21 cellular contexts compared by ENCODE assay signal in the genomic region with DNA sequence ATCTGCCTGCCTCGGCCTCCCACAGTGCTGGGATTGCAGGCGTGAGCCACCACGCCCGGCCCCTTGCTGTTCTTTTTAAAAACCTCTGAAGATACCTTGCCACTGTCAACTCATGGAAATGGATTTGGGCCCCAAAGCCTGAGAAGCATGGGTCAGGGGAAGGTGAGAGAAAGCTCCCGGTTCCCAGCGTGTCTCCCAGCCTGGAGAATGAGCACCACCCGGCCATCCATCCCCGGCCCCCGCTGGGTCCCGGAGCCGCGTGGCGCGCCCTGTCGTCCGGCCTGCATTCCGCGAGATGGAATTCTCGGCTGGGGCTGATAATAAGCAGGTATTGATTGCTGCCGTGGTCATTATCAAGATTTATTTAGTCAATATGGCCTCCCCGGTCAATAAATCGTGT. TPM values are rescaled to one million over a fixed set of nuclear protein-coding genes. Genes with fewer than 3 reads are reported as not detected.
DNase-seq lines count a peak whose midpoint lies in the region; ATAC-seq, FAIRE-seq and TF ChIP-seq lines count a peak whose summit lies in the region.
"Had no signal": no experiment of that assay in that cellular context is flagged by ENCODE, and none has a peak within 500 bp of the region (broad histone marks: within the 10 kb centered on the region; RNA-seq: fewer than 3 reads in every experiment).

No MANE protein-coding gene starts in this region.

- H4K8ac ChIP-seq in H1 (ENCODE audit: extremely low read depth, insufficient read depth, low read length) = peak overlapping the region; percentile 4; the same call in 1 of the 2 replicates
- H4K8ac ChIP-seq in mesendoderm (ENCODE audit: low read depth, low read length) = no peak overlapping the region

- no peak overlapping the region for H3K9ac ChIP-seq in H1 (replicated peaks in 1 of 4; ENCODE audit: extremely low read depth in 1 of 4, low read depth in 3 of 4, low read length in 3 of 4)
- no peak overlapping the region for H3K9ac ChIP-seq in mesendoderm (ENCODE audit: low read length)
- H3K9ac ChIP-seq: BLaER1, GM23248, SK-N-SH had no signal

- WGBS in H1 (ENCODE audit: extremely low coverage in 1 of 2, insufficient coverage in 1 of 2, insufficient read length in 1 of 2, insufficient replicate concordance in 2 of 2, low coverage in 1 of 2, low lambda C conversion rate in 2 of 2, missing lambda C conversion rate in 1 of 2), 2 experiments = 57% methylated on average over 21 of the region's 22 CpGs; no CpG with 5 or more reads in 1 of the 2 experiments
- no CpG with 5 or more reads among the region's 22 CpGs for WGBS in mesendoderm (ENCODE audit: extremely low coverage, insufficient coverage, low lambda C conversion rate)

- TF ChIP-seq EP300 in H1 (IDR thresholded peaks at IDR 0.05; ENCODE audit: borderline replicate concordance in 1 of 2, low read depth in 2 of 2, low read length in 2 of 2) = no peak

- CTCF ChIA-PET in HEK293T (lab: Yijun Ruan, JAX) = no interaction called here
- CTCF ChIA-PET in H1 (lab: Charles Lee; ENCODE audit: partially characterized antibody) = interaction anchor here (0.6 to 2.0 kb wide), 5 partner anchors 14 to 252 kb away, joined by 3 to 6 read pairs (median 4); no protein-coding TSS in a partner anchor

- no peak overlapping the region for H3K27ac Mint-ChIP-seq in stimulated activated naive B cell treated with anti-CD40 and anti-IgM and Interleukin-4, amounts not matched to agents 10 μg/mL and 1 μg/mL and 100 μg/mL, for 72 hours
- H3K27ac Mint-ChIP-seq: CD4-positive, alpha-beta memory T cell had no signal

- H3K23ac ChIP-seq in H1 (ENCODE audit: insufficient read length) = no peak overlapping the region
- H3K23ac ChIP-seq in mesendoderm (ENCODE audit: low read length) = no peak overlapping the region

- TF ChIP-seq RAD21 in H1 (IDR thresholded peaks at IDR 0.05 in 1 of 2, conservative IDR thresholded peaks at IDR 0.05 in 1 of 2; ENCODE audit: low read depth in 2 of 2, low read length in 2 of 2) = no peak; a peak in 1 of 4 replicates

- H3K4ac ChIP-seq in H1 (replicated peaks; ENCODE audit: insufficient read length, low read depth, low read length) = no peak overlapping the region
- H3K4ac ChIP-seq in mesendoderm (ENCODE audit: low read depth, low read length) = no peak overlapping the region

- H2AK5ac ChIP-seq in H1 (ENCODE audit: low read depth, low read length) (no peak overlapping the region), mesendoderm (ENCODE audit: low read length) (no peak overlapping the region)

- ATAC-seq in GM19463 (IDR thresholded peaks at IDR 0.05; ENCODE audit: unreplicated experiment) = no peak
- no peak for ATAC-seq in stimulated activated naive B cell treated with anti-CD40 and anti-IgM and Interleukin-4, amounts not matched to agents 10 μg/mL and 1 μg/mL and 100 μg/mL, for 72 hours (replicated peaks)
- ATAC-seq: GM12878 had no signal

- H3K36me3 ChIP-seq in H1 (ENCODE audit: control insufficient read depth in 2 of 4, insufficient read depth in 4 of 4, low read length in 3 of 4) (no peaks in the 10 kb centered on the region), mesendoderm (ENCODE audit: control insufficient read depth, insufficient read depth, low read length) (no peaks in the 10 kb centered on the region)
- H3K36me3 ChIP-seq: BLaER1 had no signal

- H3K4me2 ChIP-seq in H1 (ENCODE audit: insufficient read depth in 1 of 2, low read depth in 2 of 2, low read length in 2 of 2) (peak overlapping the region in 1 of 2 experiments; percentile 7; a peak in 1 of 4 replicates), mesendoderm (ENCODE audit: low read length) (no peak overlapping the region)
- H3K4me2 ChIP-seq: BLaER1, SK-N-SH had no signal

- H4K91ac ChIP-seq in H1 (replicated peaks; ENCODE audit: insufficient read length, low read length) = no peak overlapping the region

- peaks cover 2% of the 10 kb centered on the region; the same call in 1 of the 2 replicates for H3K23me2 ChIP-seq in H1 (ENCODE audit: low read depth, low read length)

- no peak for TF ChIP-seq CTCF in H1 (IDR thresholded peaks at IDR 0.05; ENCODE audit: control extremely low read depth in 1 of 3, insufficient read depth in 1 of 3, low read depth in 1 of 3, low read length in 3 of 3)

- no peak overlapping the region for H3K27ac ChIP-seq in H1 (ENCODE audit: low read depth, low read length)
- H3K27ac ChIP-seq in mesendoderm (ENCODE audit: low read depth, low read length) = no peak overlapping the region
- H3K27ac ChIP-seq: BLaER1, GM23248, RWPE1 had no signal

- FAIRE-seq in H1 (lab: Jason Lieb, UNC) = no peak
- FAIRE-seq: GM12878 had no signal

- no peak overlapping the region for H2BK20ac ChIP-seq in H1 (ENCODE audit: low read length)

- H3K36me3 Mint-ChIP-seq in stimulated activated naive B cell treated with anti-CD40 and anti-IgM and Interleukin-4, amounts not matched to agents 10 μg/mL and 1 μg/mL and 100 μg/mL, for 72 hours = no peaks in the 10 kb centered on the region
- H3K36me3 Mint-ChIP-seq: CD4-positive, alpha-beta memory T cell had no signal

- no peaks in the 10 kb centered on the region for H3K4me1 Mint-ChIP-seq in stimulated activated naive B cell treated with anti-CD40 and anti-IgM and Interleukin-4, amounts not matched to agents 10 μg/mL and 1 μg/mL and 100 μg/mL, for 72 hours
- H3K4me1 Mint-ChIP-seq: CD4-positive, alpha-beta memory T cell had no signal

- H3K4me3 ChIP-seq in H1 (ENCODE audit: extremely low read depth in 1 of 4, insufficient read depth in 2 of 4, low read depth in 3 of 4, low read length in 4 of 4) = no peak overlapping the region
- no peak overlapping the region for H3K4me3 ChIP-seq in mesendoderm (ENCODE audit: low read length)
- H3K4me3 ChIP-seq: BLaER1, GM12878, GM23248 had no signal

- peak; percentile 42 for DNase-seq in HEK293T (ENCODE audit: extremely low spot score)
- DNase-seq in H1 (ENCODE audit: low read depth in 1 of 2, low spot score in 2 of 2) = no peak
- DNase-seq in mesendoderm = peak; percentile 55
- no peak for DNase-seq in NCI-H2029 (lab: John Stamatoyannopoulos, UW)
- no peak for DNase-seq in stimulated activated naive B cell treated with anti-CD40 and anti-IgM and Interleukin-4, amounts not matched to agents 10 μg/mL and 1 μg/mL and 100 μg/mL, for 72 hours
- DNase-seq in epidermal melanocyte (ENCODE audit: insufficient read length, low spot score) = no peak
- DNase-seq: Caco-2; CD4-positive, alpha-beta memory T cell; DMS 273 treated with DMSO at 0.1 percent for 48 hours; DMS79 treated with DMSO at 0.1 percent for 48 hours; GM23248; Kasumi-1; NCI-H1694; NCI-H446 treated with DMSO at 0.1 percent for 48 hours; NCI-H748 treated with DMSO at 0.1 percent for 48 hours; SIG-M5; SK-N-SH had no signal

- no peak overlapping the region for H3K4me3 Mint-ChIP-seq in stimulated activated naive B cell treated with anti-CD40 and anti-IgM and Interleukin-4, amounts not matched to agents 10 μg/mL and 1 μg/mL and 100 μg/mL, for 72 hours
- H3K4me3 Mint-ChIP-seq: CD4-positive, alpha-beta memory T cell had no signal

- no peak for TF ChIP-seq POLR2A in H1 (IDR thresholded peaks at IDR 0.05; ENCODE audit: control extremely low read depth in 1 of 2, low read depth in 2 of 2, low read length in 2 of 2)

- H2BK12ac ChIP-seq in H1 (ENCODE audit: low read depth, low read length) = no peak overlapping the region

- no peaks in the 10 kb centered on the region for H3K9me3 Mint-ChIP-seq in stimulated activated naive B cell treated with anti-CD40 and anti-IgM and Interleukin-4, amounts not matched to agents 10 μg/mL and 1 μg/mL and 100 μg/mL, for 72 hours
- H3K9me3 Mint-ChIP-seq: CD4-positive, alpha-beta memory T cell had no signal

- POLR2A ChIA-PET in HEK293T (lab: Yijun Ruan, JAX) (interaction anchor here (2.2 kb wide), 1 partner anchor 13 kb away, joined by 6 read pairs; the partner anchor contains the start of gene CUX2), H1 (lab: Charles Lee; ENCODE audit: partially characterized antibody) (interaction anchor here (1.3 to 3.0 kb wide), 3 partner anchors 10 to 111 kb away, joined by 3 to 15 read pairs (median 6); no protein-coding TSS in a partner anchor)

- H3K79me1 ChIP-seq in H1 (ENCODE audit: low read depth, low read length) (peaks cover 4% of the 10 kb centered on the region; the same call in 1 of the 2 replicates), mesendoderm (ENCODE audit: low read length) (peaks cover 3% of the 10 kb centered on the region)

- no peak overlapping the region for H3K14ac ChIP-seq in H1 (ENCODE audit: insufficient read length)

- H2AFZ ChIP-seq in H1 (ENCODE audit: low read length) = no peak overlapping the region
- H2AFZ ChIP-seq: GM23248 had no signal

- H3K27me3 Mint-ChIP-seq in stimulated activated naive B cell treated with anti-CD40 and anti-IgM and Interleukin-4, amounts not matched to agents 10 μg/mL and 1 μg/mL and 100 μg/mL, for 72 hours = peaks cover 16 to 17% of the 10 kb centered on the region in 2 donors

- H2BK5ac ChIP-seq in H1 (ENCODE audit: low read depth, low read length) (no peak overlapping the region), mesendoderm (ENCODE audit: low read length) (no peak overlapping the region)

- peaks cover 0 to 8% of the 10 kb centered on the region in 2 experiments; a peak in 1 of 4 replicates for H3K79me2 ChIP-seq in H1 (ENCODE audit: control insufficient read depth in 1 of 2, insufficient read depth in 2 of 2, low read length in 2 of 2)
- H3K79me2 ChIP-seq in mesendoderm (ENCODE audit: control insufficient read depth, insufficient read depth, low read length) = no peaks in the 10 kb centered on the region

- H2BK15ac ChIP-seq in H1 (ENCODE audit: low read length) (no peak overlapping the region), mesendoderm (replicated peaks; ENCODE audit: low read depth) (no peak overlapping the region)

- no peak overlapping the region for H3K56ac ChIP-seq in H1 (replicated peaks; ENCODE audit: insufficient read length, low read depth, low read length)
- no peak overlapping the region for H3K56ac ChIP-seq in mesendoderm (ENCODE audit: low read length)

- H4K20me1 ChIP-seq in H1 (replicated peaks in 1 of 2; ENCODE audit: control insufficient read depth in 1 of 2, insufficient read depth in 2 of 2, low read length in 2 of 2) = peaks cover 4 to 13% of the 10 kb centered on the region in 2 experiments
- H4K20me1 ChIP-seq: BLaER1 had no signal

- H3K27me3 ChIP-seq in H1 (replicated peaks in 1 of 4; ENCODE audit: control insufficient read depth in 3 of 4, extremely low read depth in 1 of 4, insufficient read depth in 3 of 4, low read length in 3 of 4) (no peaks in the 10 kb centered on the region), mesendoderm (ENCODE audit: insufficient read depth, low read length, poor library complexity) (no peaks in the 10 kb centered on the region)
- H3K27me3 ChIP-seq: BLaER1 had no signal

- H2BK120ac ChIP-seq in H1 (replicated peaks; ENCODE audit: low read depth, low read length) (no peak overlapping the region), mesendoderm (ENCODE audit: low read depth, low read length) (no peak overlapping the region)

- H3K18ac ChIP-seq in H1 (ENCODE audit: extremely low read depth, low read length) (no peak overlapping the region), mesendoderm (ENCODE audit: low read length) (no peak overlapping the region)

- H3K9me3 ChIP-seq in H1 (ENCODE audit: insufficient read depth in 2 of 2, low read depth in 1 of 2, low read length in 1 of 2) = no peaks in the 10 kb centered on the region
- H3K9me3 ChIP-seq: BLaER1, Caco-2, SK-N-SH had no signal

- H4K5ac ChIP-seq in H1 (ENCODE audit: insufficient read length, low read depth, low read length) = no peak overlapping the region
- no peak overlapping the region for H4K5ac ChIP-seq in mesendoderm (ENCODE audit: low read length)

- peaks cover 0 to 3% (median 0%) of the 10 kb centered on the region in 4 experiments; a peak in 2 of 7 replicates for H3K4me1 ChIP-seq in H1 (replicated peaks in 1 of 4; ENCODE audit: control insufficient read depth in 3 of 4, insufficient read depth in 4 of 4, low read length in 3 of 4)
- no peaks in the 10 kb centered on the region for H3K4me1 ChIP-seq in mesendoderm (ENCODE audit: control insufficient read depth, low read depth, low read length)
- H3K4me1 ChIP-seq: Caco-2 had no signal

RNA-seq across cellular contexts. Expression of gene CUX2, which starts 12.9 kb away (rescaled TPM):
- total RNA-seq in H1 (2021; fragmentation: NEBNext Ultra II Directional; extraction: Animal tissue kit (Norgen Biotek cat#: 25700)) = 4.8 and 6.5 TPM in 2 replicates
- 1.8 and 2.7 TPM in 2 replicates for polyA plus RNA-seq in H1 (2011; rRNA removed)
- 2.0 TPM for polyA plus RNA-seq in H1 (2011; cell fraction: cytosol; rRNA removed)
- polyA plus RNA-seq in H1 (2011; cell fraction: nucleus; rRNA removed) = 4.0 TPM
- 3.9 to 4.3 TPM (median 4.1 TPM) in 4 replicates for polyA plus RNA-seq in H1 (2012, experiment 1 of 2)
- polyA plus RNA-seq in H1 (2012, experiment 2 of 2) = 1.4 TPM
- 2.7 TPM for polyA plus RNA-seq in H1 (2013, experiment 1 of 2)
- polyA plus RNA-seq in H1 (2013, experiment 2 of 2) = 2.2 TPM
- 2.3 and 2.6 TPM in 2 replicates for polyA minus RNA-seq in H1 (2011; rRNA and poly(A)+ RNA removed)
- polyA minus RNA-seq in H1 (2011; cell fraction: cytosol; rRNA and poly(A)+ RNA removed) = 2.6 TPM
- polyA minus RNA-seq in H1 (2011; cell fraction: nucleus; rRNA and poly(A)+ RNA removed) = 5.4 TPM
- polyA plus RNA-seq in mesendoderm (2013, experiment 1 of 2) = 2.2 TPM
- 2.2 TPM for polyA plus RNA-seq in mesendoderm (2013, experiment 2 of 2)
- total RNA-seq: Caco-2; CD4-positive, alpha-beta memory T cell; GM23248 had no signal
- polyA plus RNA-seq: CD4-positive, alpha-beta memory T cell; GM23248 had no signal

Comparison
In these comparisons a context has a peak if more than half of its experiments do, and no peak if none do; other contexts are left out.
1. DNase-seq: peak in HEK293T (single experiment) and mesendoderm (single experiment); none in H1 (0 of 2), NCI-H2029 (single experiment), stimulated activated naive B cell treated with anti-CD40 and anti-IgM and Interleukin-4, amounts not matched to agents 10 μg/mL and 1 μg/mL and 100 μg/mL, for 72 hours (single experiment) and epidermal melanocyte (single experiment).